21 cellular contexts compared by ENCODE assay signal in the genomic region with DNA sequence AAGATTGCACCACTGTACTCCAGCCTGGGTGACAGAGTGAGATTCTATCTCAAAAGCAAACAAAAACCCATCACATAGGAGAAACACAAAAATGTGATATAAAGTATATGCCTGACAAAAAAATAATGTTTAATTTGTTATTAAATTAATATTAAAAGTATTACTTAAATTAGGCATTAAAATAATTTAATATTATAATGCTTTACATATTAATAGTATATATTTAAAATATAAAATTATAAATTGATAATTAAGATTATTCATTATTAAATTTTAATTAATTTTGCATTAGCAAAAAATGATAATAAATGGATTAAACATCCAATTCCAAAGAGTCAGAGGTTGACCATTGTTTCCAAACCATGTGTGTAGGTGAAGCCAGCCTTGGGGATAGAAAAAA. TPM values are rescaled to one million over a fixed set of nuclear protein-coding genes. Genes with fewer than 3 reads are reported as not detected.
DNase-seq lines count a peak whose midpoint lies in the region; ATAC-seq, FAIRE-seq and TF ChIP-seq lines count a peak whose summit lies in the region.
"Had no signal": no experiment of that assay in that cellular context is flagged by ENCODE, and none has a peak within 500 bp of the region (broad histone marks: within the 10 kb centered on the region; RNA-seq: fewer than 3 reads in every experiment).

No MANE protein-coding gene starts in this region.

- DNase-seq in WTC11 (ENCODE audit: low spot score) (no peak), frontal cortex (ENCODE audit: low spot score in 2 of 2) (no peak), mucosa of descending colon (no peak), NCI-H774 (lab: John Stamatoyannopoulos, UW) (no peak), NCI-H128 (lab: John Stamatoyannopoulos, UW; ENCODE audit: unreplicated experiment) (no peak)
- no peak for DNase-seq in activated CD8-positive, alpha-beta memory T cell treated with anti-CD3 and anti-CD28 coated beads for 24 hours
- DNase-seq: 8988T; C1 segment of cervical spinal cord; Caco-2; CD4-positive, CD25-positive, alpha-beta regulatory T cell; CD8-positive, alpha-beta T cell; DMS153; DND-41; GDM1; H9 had no signal

- intact Hi-C loops in mucosa of descending colon (cut with DNase I, micrococcal nuclease), result no loop called here

- POLR2A ChIA-PET in WTC11 (lab: Charles Lee), result no interaction called here

- TF ChIP-seq CTCF in WTC11 (IDR thresholded peaks at IDR 0.05), result no peak
- no peak for TF ChIP-seq CTCF in mucosa of descending colon (IDR thresholded peaks at IDR 0.05)

- H3K9me3 Mint-ChIP-seq in WTC11, result peaks cover 19% of the 10 kb centered on the region

- 0 out of 2 replicates have a peak, but pooled peaks cover 2% of the 10 kb centered on the region for H3K27me3 Mint-ChIP-seq in WTC11 (ENCODE audit: low read depth)
- H3K27me3 Mint-ChIP-seq: CD4-positive, CD25-positive, alpha-beta regulatory T cell had no signal

- H3K4me3 Mint-ChIP-seq in WTC11, result no peak overlapping the region
- H3K4me3 Mint-ChIP-seq: CD4-positive, CD25-positive, alpha-beta regulatory T cell; CD8-positive, alpha-beta T cell; GM23338; H9 had no signal

- H3K27ac Mint-ChIP-seq in WTC11, result no peak overlapping the region
- H3K27ac Mint-ChIP-seq: CD4-positive, CD25-positive, alpha-beta regulatory T cell; CD8-positive, alpha-beta T cell; GM23338; H9 had no signal

- H3K4me3 ChIP-seq in mucosa of descending colon, result no peak overlapping the region
- H3K4me3 ChIP-seq: GM12878, GM23338 had no signal

- peaks cover 34% of the 10 kb centered on the region for H3K4me1 Mint-ChIP-seq in WTC11
- H3K4me1 Mint-ChIP-seq: CD4-positive, CD25-positive, alpha-beta regulatory T cell had no signal

- H3K36me3 Mint-ChIP-seq in WTC11, result peaks cover 7% of the 10 kb centered on the region
- H3K36me3 Mint-ChIP-seq: CD4-positive, CD25-positive, alpha-beta regulatory T cell; CD8-positive, alpha-beta T cell had no signal

- no peaks in the 10 kb centered on the region for H3K4me1 ChIP-seq in mucosa of descending colon (ENCODE audit: low read depth)
- H3K4me1 ChIP-seq: Caco-2 had no signal

- no peak for ATAC-seq in WTC11
- ATAC-seq in mucosa of descending colon, result no peak
- ATAC-seq: CD8-positive, alpha-beta T cell; GM12878; GM23338; HCT116 had no signal

- peaks cover 40% of the 10 kb centered on the region for H3K9me3 ChIP-seq in mucosa of descending colon
- H3K9me3 ChIP-seq: Caco-2 had no signal

- CTCF ChIA-PET in WTC11 (lab: Charles Lee), result interaction anchor here (1.1 kb wide), 1 partner anchor 45 kb away, joined by 3 read pairs; no protein-coding TSS in a partner anchor

- FAIRE-seq in G401.6 (lab: Jason Lieb, UNC) (peak; percentile 94), frontal cortex (lab: Jason Lieb, UNC) (peak; percentile 81)
- FAIRE-seq: GM12878, GM19239 had no signal

- no peaks in the 10 kb centered on the region for H3K36me3 ChIP-seq in mucosa of descending colon (ENCODE audit: low read depth)

TF ChIP-seq in WTC11, 78 proteins besides CTCF, POLR2A, EP300 and RAD21:
- no peak for TF ChIP-seq RELA (CRISPR knock-in tag; IDR thresholded peaks at IDR 0.05; ENCODE audit: borderline replicate concordance)
- TF ChIP-seq HMGA2 (CRISPR knock-in tag; IDR thresholded peaks at IDR 0.05), result peak; percentile 98
- TF ChIP-seq ZNF121 (CRISPR knock-in tag; IDR thresholded peaks at IDR 0.05), result no peak

RNA-seq across cellular contexts. Expression of a gene that starts 22.0 kb away (rescaled TPM):
- total RNA-seq in WTC11 (2021) (16.2 to 23.3 TPM (median 18.0 TPM) in 3 replicates), frontal cortex (54.2 TPM), mucosa of descending colon (not detected)
- total RNA-seq: A673; Caco-2; CD4-positive, CD25-positive, alpha-beta regulatory T cell; CD8-positive, alpha-beta T cell; GM12878 had no signal

Comparison
In these comparisons a context has a peak if more than half of its experiments do, and no peak if none do; other contexts are left out.
1. RNA of a gene that starts 22.0 kb away (total RNA-seq): 54.2 TPM in frontal cortex (single experiment) and 16.2 to 23.3 TPM in WTC11; not detected in mucosa of descending colon; every median in the first group is over 10 times any median in the second.